In genomic region chr11:30610628-30611027, GRCh38 we compare ENCODE assay signal across 38 cellular contexts. TPM values are rescaled to one million over a fixed set of nuclear protein-coding genes. Genes with fewer than 3 reads are reported as not detected.
"Had no signal": no experiment of that assay in that cellular context is flagged by ENCODE, and none has a peak within 500 bp of the region (broad histone marks: within the 10 kb centered on the region; RNA-seq: fewer than 3 reads in every experiment).

No MANE protein-coding gene starts in this region.

- ATAC-seq: activated naive CD4-positive, alpha-beta T cell treated with anti-CD3 and anti-CD28 coated beads, Interleukin-2, amount 50 U/mL, for 72 hours; activated naive CD8-positive, alpha-beta T cell treated with anti-CD3 and anti-CD28 coated beads, Interleukin-2, amount 50 U/mL, for 24 hours; activated T-cell treated with anti-CD3 and anti-CD28 coated beads, Interleukin-2, amount 50 U/mL, for 4 hours; activated T-cell treated with anti-CD3 and anti-CD28 coated beads, Interleukin-2, amount 50 U/mL, for 72 hours; activated T-helper 17 cell treated with anti-CD3 and anti-CD28 coated beads, Interleukin-2, amount 50 U/mL, for 72 hours; body of pancreas had no signal

- H3K4me1 Mint-ChIP-seq: activated naive CD4-positive, alpha-beta T cell treated with anti-CD3 and anti-CD28 coated beads, Interleukin-2, amount 10 ng/mL, durations not matched to agents 7 days and 5 days; activated naive CD4-positive, alpha-beta T cell treated with anti-CD3 and anti-CD28 coated beads, Interleukin-2, amount 50 U/mL, for 24 hours; activated naive CD8-positive, alpha-beta T cell treated with anti-CD3 and anti-CD28 coated beads for 36 hours; activated naive CD8-positive, alpha-beta T cell treated with anti-CD3 and anti-CD28 coated beads, Interleukin-2, amount 10 ng/mL, durations not matched to agents 7 days and 5 days; activated naive CD8-positive, alpha-beta T cell treated with anti-CD3 and anti-CD28 coated beads, Interleukin-2, amount 50 U/mL, for 24 hours; activated T-helper 17 cell treated with anti-CD3 and anti-CD28 coated beads, Interleukin-2, amount 50 U/mL, for 72 hours; brain; central memory CD8-positive, alpha-beta T cell had no signal

- H3K36me3 ChIP-seq: adrenal gland, ascending aorta, brain microvascular endothelial cell, cardiac muscle cell had no signal

- H3K27ac ChIP-seq: adrenal gland, ascending aorta, body of pancreas, brain microvascular endothelial cell, breast epithelium, cardiac muscle cell had no signal

- DNase-seq: activated effector memory CD4-positive, alpha-beta T cell treated with anti-CD3 and anti-CD28 coated beads, Interleukin-2, amount 50 U/mL, for 16 hours; activated effector memory CD4-positive, alpha-beta T cell treated with Interleukin-2 at 50 U/mL for 16 hours; activated gamma-delta T cell; activated gamma-delta T cell treated with Interleukin-2 at 50 U/mL for 16 hours; activated naive CD4-positive, alpha-beta T cell; activated naive CD4-positive, alpha-beta T cell treated with anti-CD3 and anti-CD28 coated beads for 36 hours; activated naive CD4-positive, alpha-beta T cell treated with anti-CD3 and anti-CD28 coated beads, Interleukin-2, amount 10 ng/mL, durations not matched to agents 7 days and 5 days; activated naive CD4-positive, alpha-beta T cell treated with anti-CD3 and anti-CD28 coated beads, Interleukin-2, amount 50 U/mL, for 16 hours; activated naive CD4-positive, alpha-beta T cell treated with Interleukin-2 at 50 U/mL for 16 hours; activated naive CD8-positive, alpha-beta T cell treated with anti-CD3 and anti-CD28 coated beads for 36 hours; activated naive CD8-positive, alpha-beta T cell treated with anti-CD3 and anti-CD28 coated beads, Interleukin-2, amount 10 ng/mL, durations not matched to agents 7 days and 5 days; activated naive CD8-positive, alpha-beta T cell treated with anti-CD3 and anti-CD28 coated beads, Interleukin-2, amount 50 U/mL, for 24 hours; activated T-cell treated with anti-CD3 and anti-CD28 coated beads, Interleukin-2, amount 50 U/mL, for 4 hours; activated T-cell treated with anti-CD3 and anti-CD28 coated beads, Interleukin-2, amount 50 U/mL, for 48 hours; activated T-cell treated with anti-CD3 and anti-CD28 coated beads, Interleukin-2, amount 50 U/mL, for 72 hours; adrenal gland; amniotic stem cell; amygdala; anterior cingulate cortex; aorta; body of pancreas; brain microvascular endothelial cell; caudate nucleus; central memory CD4-positive, alpha-beta T cell; cerebellar nuclear complex had no signal

- H3K4me3 ChIP-seq: adrenal gland, ascending aorta, body of pancreas, breast epithelium, cardiac muscle cell had no signal

- H3K9me3 Mint-ChIP-seq: activated naive CD4-positive, alpha-beta T cell treated with anti-CD3 and anti-CD28 coated beads for 36 hours; activated naive CD4-positive, alpha-beta T cell treated with anti-CD3 and anti-CD28 coated beads, Interleukin-2, amount 10 ng/mL, durations not matched to agents 7 days and 5 days; activated naive CD8-positive, alpha-beta T cell treated with anti-CD3 and anti-CD28 coated beads for 36 hours; activated naive CD8-positive, alpha-beta T cell treated with anti-CD3 and anti-CD28 coated beads, Interleukin-2, amount 10 ng/mL, durations not matched to agents 7 days and 5 days; activated naive CD8-positive, alpha-beta T cell treated with anti-CD3 and anti-CD28 coated beads, Interleukin-2, amount 50 U/mL, for 24 hours; activated T-helper 1 cell treated with anti-CD3 and anti-CD28 coated beads, Interleukin-12 subunit alpha, Interleukin-12 subunit beta, Interleukin-2, Interleukin-4 antibody, amounts not matched to agents 30 ng/mL and 10 ng/mL and 1 ng/mL, durations not matched to agents 14 hours and 24 hours and 36 hours; activated T-helper 2 cell treated with anti-CD3 and anti-CD28 coated beads, Interferon-gamma antibody, Interleukin-2, Interleukin-4, amounts not matched to agents 10 μg/mL and 5 μg/mL and 100 μg/mL, durations not matched to agents 14 hours and 24 hours and 36 hours had no signal

- H3K9me3 ChIP-seq: adrenal gland, ascending aorta, body of pancreas, breast epithelium had no signal

- H3K27me3 ChIP-seq: adrenal gland, ascending aorta, body of pancreas, brain microvascular endothelial cell, breast epithelium, cardiac muscle cell had no signal

- H3K27ac Mint-ChIP-seq: activated naive CD4-positive, alpha-beta T cell treated with anti-CD3 and anti-CD28 coated beads for 36 hours; activated naive CD4-positive, alpha-beta T cell treated with anti-CD3 and anti-CD28 coated beads, Interleukin-2, amount 10 ng/mL, durations not matched to agents 7 days and 5 days; activated naive CD4-positive, alpha-beta T cell treated with anti-CD3 and anti-CD28 coated beads, Interleukin-2, amount 50 U/mL, for 24 hours; activated naive CD4-positive, alpha-beta T cell treated with anti-CD3 and anti-CD28 coated beads, Interleukin-2, amount 50 U/mL, for 72 hours; activated naive CD8-positive, alpha-beta T cell; activated naive CD8-positive, alpha-beta T cell treated with anti-CD3 and anti-CD28 coated beads for 36 hours; activated naive CD8-positive, alpha-beta T cell treated with anti-CD3 and anti-CD28 coated beads, Interleukin-2, amount 10 ng/mL, durations not matched to agents 7 days and 5 days; activated naive CD8-positive, alpha-beta T cell treated with anti-CD3 and anti-CD28 coated beads, Interleukin-2, amount 50 U/mL, for 24 hours; activated T-cell treated with anti-CD3 and anti-CD28 coated beads, Interleukin-2, amount 50 U/mL, for 72 hours; activated T-helper 1 cell treated with anti-CD3 and anti-CD28 coated beads, Interleukin-12 subunit alpha, Interleukin-12 subunit beta, Interleukin-2, Interleukin-4 antibody, amounts not matched to agents 30 ng/mL and 10 ng/mL and 1 ng/mL, durations not matched to agents 14 hours and 24 hours and 36 hours; activated T-helper 17 cell treated with anti-CD3 and anti-CD28 coated beads, Interleukin-2, amount 50 U/mL, for 72 hours; activated T-helper 2 cell treated with anti-CD3 and anti-CD28 coated beads, Interferon-gamma antibody, Interleukin-2, Interleukin-4, amounts not matched to agents 10 μg/mL and 5 μg/mL and 100 μg/mL, durations not matched to agents 14 hours and 24 hours and 36 hours; brain had no signal

- H3K4me1 ChIP-seq: adrenal gland, ascending aorta, body of pancreas, breast epithelium had no signal

- H3K36me3 Mint-ChIP-seq: activated naive CD4-positive, alpha-beta T cell treated with anti-CD3 and anti-CD28 coated beads, Interleukin-2, amount 10 ng/mL, durations not matched to agents 7 days and 5 days; activated naive CD4-positive, alpha-beta T cell treated with anti-CD3 and anti-CD28 coated beads, Interleukin-2, amount 50 U/mL, for 24 hours; activated naive CD4-positive, alpha-beta T cell treated with anti-CD3 and anti-CD28 coated beads, Interleukin-2, amount 50 U/mL, for 72 hours; activated naive CD8-positive, alpha-beta T cell; activated naive CD8-positive, alpha-beta T cell treated with anti-CD3 and anti-CD28 coated beads for 36 hours; activated naive CD8-positive, alpha-beta T cell treated with anti-CD3 and anti-CD28 coated beads, Interleukin-2, amount 10 ng/mL, durations not matched to agents 7 days and 5 days; brain had no signal

- H3K27me3 Mint-ChIP-seq: activated naive CD4-positive, alpha-beta T cell treated with anti-CD3 and anti-CD28 coated beads, Interleukin-2, amount 10 ng/mL, durations not matched to agents 7 days and 5 days; activated T-helper 17 cell treated with anti-CD3 and anti-CD28 coated beads, Interleukin-2, amount 50 U/mL, for 72 hours; central memory CD8-positive, alpha-beta T cell had no signal

- H3K4me3 Mint-ChIP-seq: activated naive CD4-positive, alpha-beta T cell treated with anti-CD3 and anti-CD28 coated beads for 36 hours; activated naive CD4-positive, alpha-beta T cell treated with anti-CD3 and anti-CD28 coated beads, Interleukin-2, amount 10 ng/mL, durations not matched to agents 7 days and 5 days; activated naive CD4-positive, alpha-beta T cell treated with anti-CD3 and anti-CD28 coated beads, Interleukin-2, amount 50 U/mL, for 24 hours; activated naive CD8-positive, alpha-beta T cell; activated naive CD8-positive, alpha-beta T cell treated with anti-CD3 and anti-CD28 coated beads for 36 hours; activated naive CD8-positive, alpha-beta T cell treated with anti-CD3 and anti-CD28 coated beads, Interleukin-2, amount 10 ng/mL, durations not matched to agents 7 days and 5 days; activated naive CD8-positive, alpha-beta T cell treated with anti-CD3 and anti-CD28 coated beads, Interleukin-2, amount 50 U/mL, for 24 hours; activated T-cell treated with anti-CD3 and anti-CD28 coated beads, Interleukin-2, amount 50 U/mL, for 4 hours; activated T-cell treated with anti-CD3 and anti-CD28 coated beads, Interleukin-2, amount 50 U/mL, for 72 hours; activated T-helper 1 cell treated with anti-CD3 and anti-CD28 coated beads, Interleukin-12 subunit alpha, Interleukin-12 subunit beta, Interleukin-2, Interleukin-4 antibody, amounts not matched to agents 30 ng/mL and 10 ng/mL and 1 ng/mL, durations not matched to agents 14 hours and 24 hours and 36 hours; activated T-helper 17 cell treated with anti-CD3 and anti-CD28 coated beads, Interleukin-2, amount 50 U/mL, for 72 hours; brain; central memory CD8-positive, alpha-beta T cell had no signal

RNA-seq across cellular contexts. Expression of gene MPPED2, which starts 24.5 kb away (rescaled TPM):
- total RNA-seq: activated naive CD4-positive, alpha-beta T cell treated with anti-CD3 and anti-CD28 coated beads for 36 hours; activated naive CD8-positive, alpha-beta T cell treated with anti-CD3 and anti-CD28 coated beads, Interleukin-2, amount 10 ng/mL, durations not matched to agents 7 days and 5 days; activated T-helper 1 cell treated with anti-CD3 and anti-CD28 coated beads, Interleukin-12 subunit alpha, Interleukin-12 subunit beta, Interleukin-2, Interleukin-4 antibody, amounts not matched to agents 30 ng/mL and 10 ng/mL and 1 ng/mL, durations not matched to agents 14 hours and 24 hours and 36 hours; activated T-helper 17 cell treated with anti-CD3 and anti-CD28 coated beads, Interleukin-2, amount 50 U/mL, for 72 hours; activated T-helper 2 cell treated with anti-CD3 and anti-CD28 coated beads, Interferon-gamma antibody, Interleukin-2, Interleukin-4, amounts not matched to agents 10 μg/mL and 5 μg/mL and 100 μg/mL, durations not matched to agents 14 hours and 24 hours and 36 hours; bronchial epithelial cell; chondrocyte had no signal
